Comparison of ENCODE assay signal across 8 cellular contexts in genomic region chr14:76946753-76947077, GRCh38.
A peak's percentile ranks its signal among the peaks of the same experiment; 100 is the strongest.
DNase-seq lines count a peak whose midpoint lies in the region; ATAC-seq and TF ChIP-seq lines count a peak whose summit lies in the region.

No MANE protein-coding gene starts in this region.

- H3K9ac ChIP-seq in OCI-LY3 (ENCODE audit: low read length) (peak overlapping the region; percentile 9; the same call in 1 of the 2 replicates), skeletal muscle tissue (ENCODE audit: low read depth in 1 of 3, low read length in 3 of 3) (peak overlapping the region in 2 of 3 donors; percentile 72 to 79)

- H3K4me3 ChIP-seq in OCI-LY3 (ENCODE audit: low read length) = no peak overlapping the region
- H3K4me3 ChIP-seq in skeletal muscle tissue (ENCODE audit: low read length in 3 of 3) = peak overlapping the region in 2 of 3 donors; percentile 38 to 49

- peak overlapping the region; percentile 90 for H3K4me2 ChIP-seq in OCI-LY3 (ENCODE audit: low read length)

- H3K36me3 ChIP-seq in OCI-LY3 (replicated peaks; ENCODE audit: low read depth, low read length) (no peaks in the 10 kb centered on the region), skeletal muscle tissue (ENCODE audit: control insufficient read depth in 3 of 3, insufficient read depth in 3 of 3, low read length in 3 of 3) (no peaks in the 10 kb centered on the region)

- H3K27me3 ChIP-seq in OCI-LY3 (ENCODE audit: low read depth, low read length) = no peaks in the 10 kb centered on the region
- H3K27me3 ChIP-seq in foreskin keratinocyte = no peaks in the 10 kb centered on the region
- no peaks in the 10 kb centered on the region for H3K27me3 ChIP-seq in skeletal muscle tissue (ENCODE audit: control insufficient read depth in 3 of 3, insufficient read depth in 3 of 3, low read length in 3 of 3)

- ATAC-seq in GM21360 (IDR thresholded peaks at IDR 0.05; ENCODE audit: unreplicated experiment) (peak; percentile 1), foreskin keratinocyte (no peak), HG02623 (IDR thresholded peaks at IDR 0.05; ENCODE audit: unreplicated experiment) (no peak)

- no peaks in the 10 kb centered on the region for H3K79me2 ChIP-seq in OCI-LY3 (ENCODE audit: low read length)

- peak overlapping the region; percentile 47; the same call in 1 of the 2 replicates for H2AFZ ChIP-seq in OCI-LY3 (ENCODE audit: low read depth, low read length)

- H3K9me3 ChIP-seq in OCI-LY3 (ENCODE audit: insufficient read depth, low read length) = no peaks in the 10 kb centered on the region
- no peaks in the 10 kb centered on the region for H3K9me3 ChIP-seq in skeletal muscle tissue (ENCODE audit: control insufficient read depth in 3 of 3, low read length in 3 of 3)

- no peak for TF ChIP-seq CTCF in OCI-LY3 (IDR thresholded peaks at IDR 0.05; ENCODE audit: low read depth, low read length)
- TF ChIP-seq CTCF in foreskin keratinocyte (conservative IDR thresholded peaks at IDR 0.05) = no peak

- no peak overlapping the region for H3K27ac ChIP-seq in OCI-LY3 (ENCODE audit: low read length)
- peak overlapping the region; percentile 78 for H3K27ac ChIP-seq in foreskin keratinocyte
- H3K27ac ChIP-seq in skeletal muscle tissue (ENCODE audit: low read depth, low read length) = peak overlapping the region; percentile 62

- DNase-seq in foreskin keratinocyte = no peak
- DNase-seq in HCEC 1CT = no peak
- DNase-seq in NCI-H2171 (lab: John Stamatoyannopoulos, UW) = no peak
- DNase-seq in effector CD4-positive, alpha-beta T cell = no peak

- no peaks in the 10 kb centered on the region for H4K20me1 ChIP-seq in OCI-LY3 (ENCODE audit: insufficient read depth, low read length)

- peaks cover 17% of the 10 kb centered on the region for H3K4me1 ChIP-seq in OCI-LY3 (ENCODE audit: low read length)
- peaks cover 11% of the 10 kb centered on the region for H3K4me1 ChIP-seq in foreskin keratinocyte
- H3K4me1 ChIP-seq in skeletal muscle tissue (ENCODE audit: control insufficient read depth in 3 of 3, insufficient read depth in 3 of 3, low read length in 3 of 3) = peaks cover 36 to 38% (median 37%) of the 10 kb centered on the region in 3 donors
